In genomic region chr1:180310095-180310494, GRCh38 we compare ENCODE assay signal across 17 cellular contexts.
DNase-seq lines count a peak whose midpoint lies in the region; ATAC-seq and TF ChIP-seq lines count a peak whose summit lies in the region.
"Had no signal": no experiment of that assay in that cellular context is flagged by ENCODE, and none has a peak within 500 bp of the region (broad histone marks: within the 10 kb centered on the region; RNA-seq: fewer than 3 reads in every experiment).

No MANE protein-coding gene starts in this region.

- H3K4me3 ChIP-seq in SJSA1 (no peak overlapping the region), fibroblast of the aortic adventitia (ENCODE audit: low read depth, low read length) (no peak overlapping the region), smooth muscle cell (no peak overlapping the region)
- H3K4me3 ChIP-seq: body of pancreas had no signal

- H3K4me2 ChIP-seq in smooth muscle cell: no peak overlapping the region

- H3K36me3 ChIP-seq in SJSA1 (no peaks in the 10 kb centered on the region), smooth muscle cell (ENCODE audit: low read depth) (peaks cover 4% of the 10 kb centered on the region)

- 65% methylated on average over 3 of the region's 3 CpGs for WGBS in smooth muscle cell (ENCODE audit: low lambda C conversion rate)

- H3K27me3 ChIP-seq in SJSA1 (replicated peaks) (no peaks in the 10 kb centered on the region), smooth muscle cell (ENCODE audit: low read depth) (no peaks in the 10 kb centered on the region)
- H3K27me3 ChIP-seq: body of pancreas had no signal

- no peak overlapping the region for H2AFZ ChIP-seq in smooth muscle cell (ENCODE audit: low read depth)

- H3F3A ChIP-seq in smooth muscle cell (ENCODE audit: low read depth): no peaks in the 10 kb centered on the region

- no peak overlapping the region for H3K9ac ChIP-seq in smooth muscle cell (ENCODE audit: low read depth)

- no peak for TF ChIP-seq CTCF in fibroblast of the aortic adventitia (IDR thresholded peaks at IDR 0.05; ENCODE audit: insufficient read depth, low read length)
- no peak for TF ChIP-seq CTCF in smooth muscle cell (IDR thresholded peaks at IDR 0.05; ENCODE audit: borderline replicate concordance, insufficient read depth, poor library complexity, severe bottlenecking)

- no peaks in the 10 kb centered on the region for H3K79me2 ChIP-seq in smooth muscle cell (ENCODE audit: low read depth)

- H3K9me3 ChIP-seq in SJSA1 (replicated peaks) (no peaks in the 10 kb centered on the region; the same call in 1 of the 2 replicates), smooth muscle cell (replicated peaks; ENCODE audit: low read depth) (no peaks in the 10 kb centered on the region)
- H3K9me3 ChIP-seq: body of pancreas had no signal

- H3K4me1 ChIP-seq in SJSA1 (replicated peaks): peaks cover 35% of the 10 kb centered on the region
- H3K4me1 ChIP-seq in smooth muscle cell (ENCODE audit: low read depth): no peaks in the 10 kb centered on the region
- H3K4me1 ChIP-seq: body of pancreas had no signal

- H3K27ac ChIP-seq in SJSA1 (peak overlapping the region; percentile 54), smooth muscle cell (ENCODE audit: low read depth) (peak overlapping the region; percentile 57)
- H3K27ac ChIP-seq: body of pancreas had no signal

- peaks cover 9% of the 10 kb centered on the region for H4K20me1 ChIP-seq in smooth muscle cell (ENCODE audit: low read depth)

- no peak for ATAC-seq in HG03432 (IDR thresholded peaks at IDR 0.05; ENCODE audit: unreplicated experiment)
- ATAC-seq in HG03045 (IDR thresholded peaks at IDR 0.05; ENCODE audit: unreplicated experiment): no peak
- ATAC-seq: body of pancreas had no signal

- DNase-seq in NCI-H2171 treated with DMSO at 0.1 percent for 48 hours (lab: John Stamatoyannopoulos, UW): peak; percentile 47
- DNase-seq in NCI-H2171 (lab: John Stamatoyannopoulos, UW): no peak
- peak in 1 of 2 experiments; percentile 20 for DNase-seq in SJSA1 (ENCODE audit: low read depth in 1 of 2, low spot score in 2 of 2)
- peak; percentile 13 for DNase-seq in fibroblast of the aortic adventitia (ENCODE audit: low read depth)
- DNase-seq in smooth muscle cell (lab: John Stamatoyannopoulos, UW; ENCODE audit: unreplicated experiment): no peak
- DNase-seq in dedifferentiated amniotic fluid mesenchymal stem cell (ENCODE audit: extremely low spot score): no peak
- DNase-seq: 8988T; activated CD4-positive, alpha-beta T cell treated with anti-CD3 and anti-CD28 coated beads, Interleukin-2, amount 50 U/mL, for 48 hours; body of pancreas; endodermal cell; NCI-H1092 treated with DMSO at 0.1 percent for 48 hours; NCI-H510A treated with DMSO at 0.1 percent for 48 hours; nucleus accumbens; SHP77; T1000 had no signal

Comparison
In these comparisons a context has a peak if more than half of its experiments do, and no peak if none do; other contexts are left out.
1. DNase-seq: peak in NCI-H2171 treated with DMSO at 0.1 percent for 48 hours (single experiment) and fibroblast of the aortic adventitia (single experiment); none in NCI-H2171 (single experiment), smooth muscle cell (single experiment) and dedifferentiated amniotic fluid mesenchymal stem cell (single experiment).